1 cellular context compared by ENCODE assay signal in genomic region chr2:24123212-24124002, GRCh38.
TF ChIP-seq lines count a peak whose summit lies in the region.

Gene FAM228B (plus strand): TSS chr2:24123469. CDS start chr2:24124362, 893 bp downstream.
Gene PFN4 (minus strand): TSS chr2:24123334. CDS start chr2:24122535, 799 bp downstream.

TF ChIP-seq in HepG2, 621 proteins besides CTCF, POLR2A, EP300 and RAD21 (continued from another document and continues in another):
- TF ChIP-seq DBP (CRISPR knock-in tag; IDR thresholded peaks at IDR 0.05; ENCODE audit: not compliant biosample characterization) = no peak
- peak; percentile 55; the same call in 1 of the 2 replicates for TF ChIP-seq LBX2 (CRISPR knock-in tag; IDR thresholded peaks at IDR 0.05; ENCODE audit: borderline replicate concordance)
- TF ChIP-seq SALL1 (CRISPR knock-in tag; IDR thresholded peaks at IDR 0.05) = peak; percentile 84
- TF ChIP-seq ZNF7 (CRISPR knock-in tag; IDR thresholded peaks at IDR 0.05) = no peak
- no peak; the same call in 1 of the 2 replicates for TF ChIP-seq IKZF5 (CRISPR knock-in tag; IDR thresholded peaks at IDR 0.05)
- no peak; the same call in 1 of the 2 replicates for TF ChIP-seq ZNF530 (CRISPR knock-in tag; IDR thresholded peaks at IDR 0.05; ENCODE audit: low read depth)
- peak; percentile 83; the same call in 1 of the 2 replicates for TF ChIP-seq NFKB2 (CRISPR knock-in tag; IDR thresholded peaks at IDR 0.05; ENCODE audit: borderline replicate concordance)
- no peak for TF ChIP-seq MAFG (CRISPR knock-in tag; IDR thresholded peaks at IDR 0.05)
- no peak for TF ChIP-seq KDM3A (CRISPR knock-in tag; IDR thresholded peaks at IDR 0.05; ENCODE audit: low read depth)
- TF ChIP-seq MYPOP (CRISPR knock-in tag; IDR thresholded peaks at IDR 0.05) = peak; percentile 91
- no peak for TF ChIP-seq NCOA5 (CRISPR knock-in tag; IDR thresholded peaks at IDR 0.05)
- no peak for TF ChIP-seq JDP2 (CRISPR knock-in tag; IDR thresholded peaks at IDR 0.05; ENCODE audit: borderline replicate concordance)
- TF ChIP-seq PRMT3 (CRISPR knock-in tag; IDR thresholded peaks at IDR 0.05; ENCODE audit: borderline replicate concordance, low read depth) = peak; percentile 86; the same call in 1 of the 2 replicates
- TF ChIP-seq ZHX1 (CRISPR knock-in tag; IDR thresholded peaks at IDR 0.05; ENCODE audit: low read depth) = peak; percentile 73
- TF ChIP-seq ZNF24 (IDR thresholded peaks at IDR 0.05) = no peak
- TF ChIP-seq FOXO1 (CRISPR knock-in tag; IDR thresholded peaks at IDR 0.05) = peak; percentile 9; the same call in 1 of the 2 replicates
- TF ChIP-seq NRL (CRISPR knock-in tag; IDR thresholded peaks at IDR 0.05; ENCODE audit: borderline replicate concordance) = peak; percentile 64; the same call in 1 of the 2 replicates
- TF ChIP-seq ZNF614 (CRISPR knock-in tag; IDR thresholded peaks at IDR 0.05; ENCODE audit: borderline replicate concordance) = peak; percentile 26; the same call in 1 of the 2 replicates
- no peak for TF ChIP-seq ELF3 (CRISPR knock-in tag; IDR thresholded peaks at IDR 0.05)
- TF ChIP-seq ZNF431 (CRISPR knock-in tag; IDR thresholded peaks at IDR 0.05; ENCODE audit: borderline replicate concordance, low read depth) = peak; percentile 84; the same call in 1 of the 2 replicates
- no peak for TF ChIP-seq MIXL1 (CRISPR knock-in tag; IDR thresholded peaks at IDR 0.05)
- TF ChIP-seq ZNF501 (CRISPR knock-in tag; IDR thresholded peaks at IDR 0.05) = peak; percentile 74; the same call in 1 of the 2 replicates
- no peak for TF ChIP-seq NR2F1 (CRISPR knock-in tag; IDR thresholded peaks at IDR 0.05)
- no peak for TF ChIP-seq ATF5 (CRISPR knock-in tag; IDR thresholded peaks at IDR 0.05; ENCODE audit: low read depth)
- no peak; the same call in 1 of the 2 replicates for TF ChIP-seq E2F5 (CRISPR knock-in tag; conservative IDR thresholded peaks at IDR 0.05)
- no peak for TF ChIP-seq ZC3H4 (CRISPR knock-in tag; IDR thresholded peaks at IDR 0.05; ENCODE audit: borderline replicate concordance)
- TF ChIP-seq GABPA (IDR thresholded peaks at IDR 0.05; ENCODE audit: low read depth, low read length) = no peak
- TF ChIP-seq GABPA (CRISPR knock-in tag; IDR thresholded peaks at IDR 0.05; ENCODE audit: low read depth) = no peak
- no peak for TF ChIP-seq GMEB2 (CRISPR knock-in tag; IDR thresholded peaks at IDR 0.05; ENCODE audit: low read depth)
- peak; percentile 71 for TF ChIP-seq KLF12 (CRISPR knock-in tag; IDR thresholded peaks at IDR 0.05; ENCODE audit: borderline replicate concordance)
- TF ChIP-seq ZNF296 (CRISPR knock-in tag; conservative IDR thresholded peaks at IDR 0.05) = 0 out of 2 replicates have a peak, but pooled peaks have one; percentile 71
- TF ChIP-seq HDAC2 (CRISPR knock-in tag; IDR thresholded peaks at IDR 0.05) = peak; percentile 58
- TF ChIP-seq CBX2 (IDR thresholded peaks at IDR 0.05; ENCODE audit: low read depth, low read length) = no peak
- TF ChIP-seq CBX2 (CRISPR knock-in tag; IDR thresholded peaks at IDR 0.05; ENCODE audit: low read depth) = no peak
- TF ChIP-seq ZZZ3 (CRISPR knock-in tag; IDR thresholded peaks at IDR 0.05; ENCODE audit: borderline replicate concordance) = peak; percentile 50
- TF ChIP-seq THRA (CRISPR knock-in tag; IDR thresholded peaks at IDR 0.05; ENCODE audit: borderline replicate concordance) = peak; percentile 14; the same call in 1 of the 2 replicates
- 0 out of 2 replicates have a peak, but pooled peaks have one; percentile 26 for TF ChIP-seq MIER2 (CRISPR knock-in tag; IDR thresholded peaks at IDR 0.05)
- peak; percentile 97 for TF ChIP-seq ZNF407 (CRISPR knock-in tag; IDR thresholded peaks at IDR 0.05; ENCODE audit: not compliant biosample characterization)
- TF ChIP-seq CSRNP2 (CRISPR knock-in tag; conservative IDR thresholded peaks at IDR 0.05; ENCODE audit: low read depth) = no peak
